ENCODE assay signal across 35 cellular contexts in the genomic region with DNA sequence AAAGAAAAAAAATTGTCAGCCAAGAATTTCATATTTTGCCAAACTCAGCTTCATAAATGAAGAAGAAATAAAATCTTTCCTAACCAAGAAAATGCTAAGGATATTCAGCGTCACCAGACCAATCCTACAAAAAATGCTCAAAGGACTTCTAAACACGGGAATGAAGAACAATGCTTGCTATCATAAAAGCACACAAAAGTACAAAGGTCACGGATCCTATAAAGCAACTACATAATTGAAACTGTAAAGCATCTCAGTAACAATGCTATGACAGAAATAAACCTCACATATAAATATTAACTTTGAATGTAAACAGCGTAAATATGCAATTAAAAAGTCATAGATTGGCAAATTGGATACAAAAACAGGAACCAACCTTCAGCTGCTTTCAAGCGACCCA.
"Had no signal": no experiment of that assay in that cellular context is flagged by ENCODE, and none has a peak within 500 bp of the region (broad histone marks: within the 10 kb centered on the region; RNA-seq: fewer than 3 reads in every experiment).

No MANE protein-coding gene starts in this region.

- H3K4me3 ChIP-seq: adrenal gland, ascending aorta, body of pancreas, breast epithelium, cardiac muscle cell had no signal

- H3K27ac ChIP-seq: adrenal gland, ascending aorta, body of pancreas, brain microvascular endothelial cell, breast epithelium, cardiac muscle cell had no signal

- FAIRE-seq: astrocyte, bronchial epithelial cell had no signal

- ATAC-seq: activated naive CD4-positive, alpha-beta T cell treated with anti-CD3 and anti-CD28 coated beads, Interleukin-2, amount 50 U/mL, for 72 hours; activated naive CD8-positive, alpha-beta T cell treated with anti-CD3 and anti-CD28 coated beads, Interleukin-2, amount 50 U/mL, for 24 hours; activated T-cell treated with anti-CD3 and anti-CD28 coated beads, Interleukin-2, amount 50 U/mL, for 4 hours; activated T-cell treated with anti-CD3 and anti-CD28 coated beads, Interleukin-2, amount 50 U/mL, for 72 hours; activated T-helper 17 cell treated with anti-CD3 and anti-CD28 coated beads, Interleukin-2, amount 50 U/mL, for 72 hours; body of pancreas had no signal

- H3K27me3 ChIP-seq: adrenal gland, ascending aorta, body of pancreas, brain microvascular endothelial cell, breast epithelium, cardiac muscle cell had no signal

- H3K9me3 ChIP-seq: adrenal gland, body of pancreas, breast epithelium had no signal

- H3K4me1 ChIP-seq: adrenal gland, ascending aorta, body of pancreas, breast epithelium had no signal

- H3K36me3 ChIP-seq: adrenal gland, ascending aorta, brain microvascular endothelial cell, breast epithelium, cardiac muscle cell had no signal

- DNase-seq: activated effector memory CD4-positive, alpha-beta T cell treated with anti-CD3 and anti-CD28 coated beads, Interleukin-2, amount 50 U/mL, for 16 hours; activated effector memory CD4-positive, alpha-beta T cell treated with Interleukin-2 at 50 U/mL for 16 hours; activated gamma-delta T cell; activated gamma-delta T cell treated with Interleukin-2 at 50 U/mL for 16 hours; activated naive CD4-positive, alpha-beta T cell; activated naive CD4-positive, alpha-beta T cell treated with anti-CD3 and anti-CD28 coated beads for 36 hours; activated naive CD4-positive, alpha-beta T cell treated with anti-CD3 and anti-CD28 coated beads, Interleukin-2, amount 10 ng/mL, durations not matched to agents 7 days and 5 days; activated naive CD4-positive, alpha-beta T cell treated with anti-CD3 and anti-CD28 coated beads, Interleukin-2, amount 50 U/mL, for 16 hours; activated naive CD4-positive, alpha-beta T cell treated with Interleukin-2 at 50 U/mL for 16 hours; activated naive CD8-positive, alpha-beta T cell treated with anti-CD3 and anti-CD28 coated beads for 36 hours; activated naive CD8-positive, alpha-beta T cell treated with anti-CD3 and anti-CD28 coated beads, Interleukin-2, amount 10 ng/mL, durations not matched to agents 7 days and 5 days; activated naive CD8-positive, alpha-beta T cell treated with anti-CD3 and anti-CD28 coated beads, Interleukin-2, amount 50 U/mL, for 24 hours; activated T-cell treated with anti-CD3 and anti-CD28 coated beads for 4 hours; activated T-cell treated with anti-CD3 and anti-CD28 coated beads, Interleukin-2, amount 50 U/mL, for 1 hour; activated T-cell treated with anti-CD3 and anti-CD28 coated beads, Interleukin-2, amount 50 U/mL, for 24 hours; activated T-cell treated with anti-CD3 and anti-CD28 coated beads, Interleukin-2, amount 50 U/mL, for 4 hours; activated T-cell treated with anti-CD3 and anti-CD28 coated beads, Interleukin-2, amount 50 U/mL, for 48 hours; activated T-cell treated with anti-CD3 and anti-CD28 coated beads, Interleukin-2, amount 50 U/mL, for 72 hours; adrenal gland; amniotic stem cell; amygdala; anterior cingulate cortex; aorta; body of pancreas; brain microvascular endothelial cell; caudate nucleus; central memory CD4-positive, alpha-beta T cell; cerebellar nuclear complex had no signal
